20 cellular contexts compared by ENCODE assay signal in the genomic region with DNA sequence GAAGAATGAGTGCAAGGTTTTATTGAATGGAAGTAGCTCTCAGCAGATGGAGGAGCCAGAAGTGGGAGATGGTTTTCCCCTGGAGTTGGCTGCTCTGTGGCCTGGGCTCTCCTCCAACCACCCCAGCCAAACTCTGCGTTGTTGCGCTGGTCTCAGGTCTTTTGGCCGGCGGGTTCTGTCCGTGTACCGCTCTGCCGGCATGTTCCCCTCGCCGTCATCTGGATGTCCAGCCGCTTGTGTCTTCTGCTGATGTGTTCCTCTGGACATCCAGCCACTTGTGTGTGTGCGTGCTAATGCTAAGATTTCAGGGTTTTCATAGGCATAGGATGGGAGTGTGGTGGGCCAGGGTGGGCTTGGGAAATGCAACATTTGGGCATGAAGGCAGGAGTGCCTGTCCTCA.
DNase-seq lines count a peak whose midpoint lies in the region; ATAC-seq and TF ChIP-seq lines count a peak whose summit lies in the region.
"Had no signal": no experiment of that assay in that cellular context is flagged by ENCODE, and none has a peak within 500 bp of the region (broad histone marks: within the 10 kb centered on the region; RNA-seq: fewer than 3 reads in every experiment).

No MANE protein-coding gene starts in this region.

- H2BK120ac ChIP-seq in H9 (ENCODE audit: low read depth, low read length, poor library complexity, severe bottlenecking): no peak overlapping the region

- no peak overlapping the region for H2BK12ac ChIP-seq in H9 (ENCODE audit: insufficient read length, low read depth, low read length)

- no peak overlapping the region for H2BK5ac ChIP-seq in H9 (ENCODE audit: insufficient read length, low read length)

- no peaks in the 10 kb centered on the region for H3F3A ChIP-seq in smooth muscle cell (ENCODE audit: low read depth)

- no peak overlapping the region for H3K9ac ChIP-seq in H9 (ENCODE audit: extremely low read depth, insufficient read length, low read length)
- H3K9ac ChIP-seq in endodermal cell (ENCODE audit: extremely low read depth, low read length, poor library complexity, severe bottlenecking): no peak overlapping the region
- no peak overlapping the region for H3K9ac ChIP-seq in smooth muscle cell (ENCODE audit: low read depth)
- H3K9ac ChIP-seq: BLaER1 treated with 17β-estradiol and CSF1 and Interleukin-3, amounts not matched to agents 10 nM and 100 nM had no signal

- no peaks in the 10 kb centered on the region for H3K79me1 ChIP-seq in H9 (ENCODE audit: insufficient read depth, low read depth, low read length, poor library complexity, severe bottlenecking)

- H3K36me3 Mint-ChIP-seq in H9 (ENCODE audit: insufficient read depth in 1 of 3, low read depth in 3 of 3): no peaks in the 10 kb centered on the region; a peak in 1 of 7 replicates
- no peaks in the 10 kb centered on the region for H3K36me3 Mint-ChIP-seq in endodermal cell (ENCODE audit: low read depth)
- H3K36me3 Mint-ChIP-seq in neural crest cell (ENCODE audit: low read depth): peaks cover 2% of the 10 kb centered on the region
- no peaks in the 10 kb centered on the region for H3K36me3 Mint-ChIP-seq in chondrocyte (ENCODE audit: low read depth)
- H3K36me3 Mint-ChIP-seq: CD8-positive, alpha-beta T cell had no signal

- no peaks in the 10 kb centered on the region; the same call in 1 of the 2 replicates for H3K79me2 ChIP-seq in H9 (ENCODE audit: insufficient read depth, low read length)
- peaks cover 10% of the 10 kb centered on the region for H3K79me2 ChIP-seq in smooth muscle cell (ENCODE audit: low read depth)

- H3K4me1 ChIP-seq in H9 (ENCODE audit: insufficient read depth, low read length) (no peaks in the 10 kb centered on the region), endodermal cell (ENCODE audit: control insufficient read depth, insufficient read depth, low read length) (no peaks in the 10 kb centered on the region), smooth muscle cell (ENCODE audit: low read depth) (no peaks in the 10 kb centered on the region)
- H3K4me1 ChIP-seq: A549; BLaER1 treated with 17β-estradiol and CSF1 and Interleukin-3, amounts not matched to agents 10 nM and 100 nM had no signal

- no peak overlapping the region for H4K5ac ChIP-seq in H9 (ENCODE audit: insufficient read length, low read depth, low read length)

- H3K27ac ChIP-seq in H9 (ENCODE audit: insufficient read length, low read depth, low read length) (no peak overlapping the region), endodermal cell (ENCODE audit: low read depth, low read length) (no peak overlapping the region), smooth muscle cell (ENCODE audit: low read depth) (no peak overlapping the region)
- H3K27ac ChIP-seq: 22Rv1; A549; BLaER1 treated with 17β-estradiol and CSF1 and Interleukin-3, amounts not matched to agents 10 nM and 100 nM; C4-2B had no signal

- H3K4me3 Mint-ChIP-seq in H9 (no peak overlapping the region), endodermal cell (no peak overlapping the region), neural crest cell (no peak overlapping the region), chondrocyte (ENCODE audit: unreplicated experiment) (no peak overlapping the region)
- H3K4me3 Mint-ChIP-seq: B cell; CD4-positive, alpha-beta T cell; CD8-positive, alpha-beta T cell had no signal

- no peak overlapping the region for H3K56ac ChIP-seq in H9 (ENCODE audit: insufficient read length, low read depth, low read length)

- no peak overlapping the region for H3K23ac ChIP-seq in H9 (ENCODE audit: insufficient read length, low read depth, low read length)

- no peak overlapping the region for H3K4me2 ChIP-seq in H9 (ENCODE audit: insufficient read depth, insufficient read length, low read length)
- H3K4me2 ChIP-seq in smooth muscle cell: no peak overlapping the region
- H3K4me2 ChIP-seq: A549; BLaER1 treated with 17β-estradiol and CSF1 and Interleukin-3, amounts not matched to agents 10 nM and 100 nM had no signal

- no peak overlapping the region for H3K18ac ChIP-seq in H9 (ENCODE audit: insufficient read length, low read depth, low read length)

- H3K9me3 ChIP-seq in H9 (ENCODE audit: control insufficient read depth, low read depth, low read length) (no peaks in the 10 kb centered on the region), endodermal cell (ENCODE audit: control insufficient read depth, low read length) (no peaks in the 10 kb centered on the region), smooth muscle cell (replicated peaks; ENCODE audit: low read depth) (no peaks in the 10 kb centered on the region)
- H3K9me3 ChIP-seq: A549 had no signal

- H3K27ac Mint-ChIP-seq in H9 (peak overlapping the region in 2 of 3 experiments; percentile 61 to 67; a peak in 3 of 7 replicates), endodermal cell (peak overlapping the region; percentile 58), neural crest cell (ENCODE audit: unreplicated experiment) (peak overlapping the region; percentile 57), chondrocyte (ENCODE audit: unreplicated experiment) (no peak overlapping the region)
- H3K27ac Mint-ChIP-seq: B cell; CD4-positive, alpha-beta T cell; CD8-positive, alpha-beta T cell had no signal

- H3K4me3 ChIP-seq in endodermal cell (ENCODE audit: low read length) (no peak overlapping the region), smooth muscle cell (no peak overlapping the region)
- H3K4me3 ChIP-seq: A549; BLaER1 treated with 17β-estradiol and CSF1 and Interleukin-3, amounts not matched to agents 10 nM and 100 nM had no signal

- H4K20me1 ChIP-seq in H9 (ENCODE audit: control insufficient read depth, insufficient read depth, insufficient read length): no peaks in the 10 kb centered on the region
- H4K20me1 ChIP-seq in smooth muscle cell (ENCODE audit: low read depth): no peaks in the 10 kb centered on the region
- H4K20me1 ChIP-seq: BLaER1 treated with 17β-estradiol and CSF1 and Interleukin-3, amounts not matched to agents 10 nM and 100 nM had no signal

- H3K27me3 ChIP-seq in H9 (ENCODE audit: insufficient read depth, low read length) (no peaks in the 10 kb centered on the region), endodermal cell (ENCODE audit: control insufficient read depth, insufficient read depth, low read length, poor library complexity, severe bottlenecking) (no peaks in the 10 kb centered on the region), smooth muscle cell (ENCODE audit: low read depth) (no peaks in the 10 kb centered on the region)
- H3K27me3 ChIP-seq: BLaER1 treated with 17β-estradiol and CSF1 and Interleukin-3, amounts not matched to agents 10 nM and 100 nM had no signal

- H3K9me3 Mint-ChIP-seq in H9: no peaks in the 10 kb centered on the region; a peak in 1 of 5 replicates
- no peaks in the 10 kb centered on the region for H3K9me3 Mint-ChIP-seq in endodermal cell
- H3K9me3 Mint-ChIP-seq in neural crest cell: no peaks in the 10 kb centered on the region
- no peaks in the 10 kb centered on the region for H3K9me3 Mint-ChIP-seq in chondrocyte (ENCODE audit: low read depth)
- H3K9me3 Mint-ChIP-seq: CD4-positive, alpha-beta T cell; CD8-positive, alpha-beta T cell had no signal

- H3K23me2 ChIP-seq in H9 (ENCODE audit: insufficient read length, low read depth, low read length, poor library complexity, severe bottlenecking): peaks cover 2% of the 10 kb centered on the region

- no peak overlapping the region for H3T11ph ChIP-seq in H9 (ENCODE audit: low read length)

- H2BK20ac ChIP-seq in H9 (ENCODE audit: low read depth, low read length, poor library complexity, severe bottlenecking): no peak overlapping the region

- H4K91ac ChIP-seq in H9 (ENCODE audit: insufficient read length, low read depth, low read length): no peak overlapping the region

- H3K14ac ChIP-seq in H9 (ENCODE audit: insufficient read depth, low read length): no peak overlapping the region

- H3K27me3 Mint-ChIP-seq in H9 (ENCODE audit: low read depth) (no peaks in the 10 kb centered on the region), endodermal cell (ENCODE audit: insufficient read depth) (peaks cover 1% of the 10 kb centered on the region), neural crest cell (ENCODE audit: low read depth) (no peaks in the 10 kb centered on the region), chondrocyte (ENCODE audit: low read depth) (no peaks in the 10 kb centered on the region)
- H3K27me3 Mint-ChIP-seq: B cell; CD4-positive, alpha-beta T cell had no signal

- DNase-seq in H9 (no peak), UCSD-AML1 (lab: John Stamatoyannopoulos, UW; ENCODE audit: unreplicated experiment) (peak; percentile 11), endodermal cell (no peak), neural crest cell (ENCODE audit: low read depth, low spot score) (no peak), SHP77 treated with DMSO at 0.1 percent for 48 hours (lab: John Stamatoyannopoulos, UW) (no peak), smooth muscle cell (lab: John Stamatoyannopoulos, UW; ENCODE audit: unreplicated experiment) (no peak), chondrocyte (ENCODE audit: low spot score) (no peak)
- DNase-seq in stimulated activated naive CD8-positive, alpha-beta T cell treated with anti-CD3 and anti-CD28 coated beads, Interleukin-15, Interleukin-2, amounts not matched to agents 100 U/mL and 50 U/mL, for 24 hours: no peak
- DNase-seq: AML-193; Caco-2; Calu3; CD4-positive, alpha-beta T cell; CD8-positive, alpha-beta T cell; DMS79 treated with DMSO at 0.1 percent for 48 hours; GF-D8 had no signal

- H3K4ac ChIP-seq in H9 (ENCODE audit: low read depth, low read length): no peak overlapping the region

- peaks cover 9 to 10% of the 10 kb centered on the region in 2 experiments for H3K4me1 Mint-ChIP-seq in H9
- peaks cover 19% of the 10 kb centered on the region for H3K4me1 Mint-ChIP-seq in endodermal cell
- H3K4me1 Mint-ChIP-seq in neural crest cell: peaks cover 46% of the 10 kb centered on the region
- H3K4me1 Mint-ChIP-seq in chondrocyte (ENCODE audit: low read depth): peaks cover 19% of the 10 kb centered on the region
- H3K4me1 Mint-ChIP-seq: B cell had no signal

- H3K36me3 ChIP-seq in endodermal cell (ENCODE audit: control insufficient read depth, insufficient read depth, low read length) (no peaks in the 10 kb centered on the region), smooth muscle cell (ENCODE audit: low read depth) (no peaks in the 10 kb centered on the region)
- H3K36me3 ChIP-seq: BLaER1 treated with 17β-estradiol and CSF1 and Interleukin-3, amounts not matched to agents 10 nM and 100 nM had no signal

- no CpG with 5 or more reads among the region's 11 CpGs for WGBS in H9 (ENCODE audit: extremely low coverage, insufficient read length, low lambda C conversion rate)
- WGBS in endodermal cell (ENCODE audit: insufficient coverage in 1 of 2, insufficient read length in 1 of 2), 2 experiments: 97% methylated on average over 10 to 11 of the region's 11 CpGs
- 94% methylated on average over 11 of the region's 11 CpGs for WGBS in smooth muscle cell (ENCODE audit: low lambda C conversion rate)

- no peak overlapping the region for H2BK15ac ChIP-seq in H9 (ENCODE audit: low read depth, low read length)

- ATAC-seq in stimulated activated naive CD8-positive, alpha-beta T cell treated with anti-CD3 and anti-CD28 coated beads, Interleukin-15, Interleukin-2, amounts not matched to agents 100 U/mL and 50 U/mL, for 24 hours: no peak
- ATAC-seq: A549; CD8-positive, alpha-beta T cell had no signal

- no peak overlapping the region for H2AK5ac ChIP-seq in H9 (ENCODE audit: insufficient read length, low read length)

- TF ChIP-seq CTCF in H9 (conservative IDR thresholded peaks at IDR 0.05): no peak
- no peak for TF ChIP-seq CTCF in endodermal cell (conservative IDR thresholded peaks at IDR 0.05)
- no peak for TF ChIP-seq CTCF in neural crest cell (conservative IDR thresholded peaks at IDR 0.05)
- no peak for TF ChIP-seq CTCF in smooth muscle cell (IDR thresholded peaks at IDR 0.05; ENCODE audit: borderline replicate concordance, insufficient read depth, poor library complexity, severe bottlenecking)
- TF ChIP-seq CTCF in chondrocyte (IDR thresholded peaks at IDR 0.05): no peak

- H2AFZ ChIP-seq in H9 (ENCODE audit: low read length) (no peak overlapping the region), smooth muscle cell (ENCODE audit: low read depth) (no peak overlapping the region)

- H4K8ac ChIP-seq in H9 (replicated peaks; ENCODE audit: insufficient read length, low read depth, low read length): no peak overlapping the region
